20 cellular contexts compared by ENCODE assay signal in genomic region chr10:124302951-124303505, GRCh38.
DNase-seq lines count a peak whose midpoint lies in the region; ATAC-seq, FAIRE-seq and TF ChIP-seq lines count a peak whose summit lies in the region.
"Had no signal": no experiment of that assay in that cellular context is flagged by ENCODE, and none has a peak within 500 bp of the region (broad histone marks: within the 10 kb centered on the region; RNA-seq: fewer than 3 reads in every experiment).

No MANE protein-coding gene starts in this region.

- H3K4me1 Mint-ChIP-seq in CD4-positive, alpha-beta T cell (ENCODE audit: low read depth) = no peaks in the 10 kb centered on the region
- H3K4me1 Mint-ChIP-seq: CD4-positive, alpha-beta memory T cell; GM23338 had no signal

- no peaks in the 10 kb centered on the region for H3K27me3 ChIP-seq in bronchial epithelial cell (ENCODE audit: control insufficient read depth, insufficient read depth, low read length)
- H3K27me3 ChIP-seq in upper lobe of right lung = no peaks in the 10 kb centered on the region
- H3K27me3 ChIP-seq in CD4-positive, alpha-beta T cell (ENCODE audit: control insufficient read depth, insufficient read depth, low read length) = no peaks in the 10 kb centered on the region

- TF ChIP-seq CTCF in bronchial epithelial cell (IDR thresholded peaks at IDR 0.05; ENCODE audit: insufficient read depth, low read length, severe bottlenecking) = no peak
- TF ChIP-seq CTCF in upper lobe of right lung (IDR thresholded peaks at IDR 0.05) = no peak
- no peak for TF ChIP-seq CTCF in CD4-positive, alpha-beta T cell (IDR thresholded peaks at IDR 0.05)

- POLR2A ChIA-PET in CD4-positive, alpha-beta T cell (lab: Charles Lee) = no interaction called here

- H3K27me3 Mint-ChIP-seq in CD4-positive, alpha-beta T cell = peaks cover 5% of the 10 kb centered on the region
- H3K27me3 Mint-ChIP-seq: CD4-positive, alpha-beta memory T cell had no signal

- no peaks in the 10 kb centered on the region for H3K9me3 ChIP-seq in upper lobe of right lung
- H3K9me3 ChIP-seq in CD4-positive, alpha-beta T cell (ENCODE audit: control insufficient read depth, low read length) = no peaks in the 10 kb centered on the region

- peak; percentile 52 for FAIRE-seq in bronchial epithelial cell (lab: Jason Lieb, UNC)
- FAIRE-seq: A549, GM12892, GM18507, H54 had no signal

- DNase-seq in activated effector memory CD4-positive, alpha-beta T cell treated with anti-CD3 and anti-CD28 coated beads, Interleukin-2, amount 50 U/mL, for 16 hours = peak; percentile 41
- no peak for DNase-seq in activated effector memory CD4-positive, alpha-beta T cell treated with Interleukin-2 at 50 U/mL for 16 hours
- no peak for DNase-seq in bronchial epithelial cell (ENCODE audit: low read depth)
- DNase-seq in mesenteric fat pad (ENCODE audit: low spot score) = peak; percentile 82
- DNase-seq in upper lobe of right lung = peak; percentile 47
- DNase-seq in medulla oblongata (ENCODE audit: extremely low spot score) = no peak
- no peak for DNase-seq in CD4-positive, alpha-beta T cell
- DNase-seq: AML-193, DMS153, DMS79, GDM1, HCEC 1CT had no signal

- H3K9me3 Mint-ChIP-seq in CD4-positive, alpha-beta T cell = no peaks in the 10 kb centered on the region

- H3K4me3 Mint-ChIP-seq in CD4-positive, alpha-beta T cell = no peak overlapping the region
- H3K4me3 Mint-ChIP-seq: CD4-positive, alpha-beta memory T cell; GM23338 had no signal

- H3K36me3 Mint-ChIP-seq in CD4-positive, alpha-beta T cell (ENCODE audit: low read depth) = no peaks in the 10 kb centered on the region
- H3K36me3 Mint-ChIP-seq: CD4-positive, alpha-beta memory T cell had no signal

- H3K36me3 ChIP-seq in bronchial epithelial cell (ENCODE audit: control insufficient read depth, insufficient read depth, low read length) (no peaks in the 10 kb centered on the region), upper lobe of right lung (no peaks in the 10 kb centered on the region)

- H3K4me3 ChIP-seq in bronchial epithelial cell (ENCODE audit: low read depth, low read length) (no peak overlapping the region), upper lobe of right lung (no peak overlapping the region)
- H3K4me3 ChIP-seq: A549, GM23338 had no signal

- CTCF ChIA-PET in CD4-positive, alpha-beta T cell (lab: Charles Lee) = no interaction called here

- H3K27ac Mint-ChIP-seq in CD4-positive, alpha-beta T cell = no peak overlapping the region
- H3K27ac Mint-ChIP-seq: CD4-positive, alpha-beta memory T cell; GM23338 had no signal

- H3K27ac ChIP-seq in upper lobe of right lung = no peak overlapping the region
- no peak overlapping the region for H3K27ac ChIP-seq in CD4-positive, alpha-beta T cell (ENCODE audit: low read depth, low read length)
- H3K27ac ChIP-seq: 22Rv1, A549, C4-2B had no signal

- no peak for ATAC-seq in upper lobe of right lung
- ATAC-seq in CD4-positive, alpha-beta T cell (ENCODE audit: poor library complexity) = no peak
- ATAC-seq: A549, GM23338 had no signal

- H3K4me1 ChIP-seq in upper lobe of right lung = no peaks in the 10 kb centered on the region
- H3K4me1 ChIP-seq: A549 had no signal

- intact Hi-C loops in upper lobe of right lung (cut with DNase I) = no loop called here
- intact Hi-C loops in CD4-positive, alpha-beta T cell (cut with DNase I, micrococcal nuclease) = no loop called here

Comparison
In these comparisons a context has a peak if more than half of its experiments do, and no peak if none do; other contexts are left out.
1. DNase-seq: peak in activated effector memory CD4-positive, alpha-beta T cell treated with anti-CD3 and anti-CD28 coated beads, Interleukin-2, amount 50 U/mL, for 16 hours (single experiment), mesenteric fat pad (single experiment) and upper lobe of right lung (single experiment); none in activated effector memory CD4-positive, alpha-beta T cell treated with Interleukin-2 at 50 U/mL for 16 hours (single experiment), bronchial epithelial cell (single experiment), medulla oblongata (single experiment) and CD4-positive, alpha-beta T cell (0 of 10).